In genomic region chr6:37481793-37482192, GRCh38 we compare ENCODE assay signal across 25 cellular contexts. TPM values are rescaled to one million over a fixed set of nuclear protein-coding genes. Genes with fewer than 3 reads are reported as not detected.
DNase-seq lines count a peak whose midpoint lies in the region; ATAC-seq and TF ChIP-seq lines count a peak whose summit lies in the region.
"Had no signal": no experiment of that assay in that cellular context is flagged by ENCODE, and none has a peak within 500 bp of the region (broad histone marks: within the 10 kb centered on the region; RNA-seq: fewer than 3 reads in every experiment).

No MANE protein-coding gene starts in this region.

- H3K4me1 ChIP-seq in heart right ventricle (peaks cover 0 to 45% (median 27%) of the 10 kb centered on the region in 9 donors), neuronal stem cell (ENCODE audit: control insufficient read depth in 2 of 2, insufficient read depth in 1 of 2, low read depth in 1 of 2, low read length in 2 of 2) (peaks cover 20 to 30% of the 10 kb centered on the region in 2 donors)
- H3K4me1 ChIP-seq: adrenal gland, foreskin keratinocyte, SJCRH30, upper lobe of right lung had no signal

- H2AK5ac ChIP-seq in neuronal stem cell (ENCODE audit: low read depth, low read length), result no peak overlapping the region

- H3K4me3 ChIP-seq in WERI-Rb-1 (ENCODE audit: low read depth, low read length) (no peak overlapping the region), heart right ventricle (no peak overlapping the region), neuronal stem cell (ENCODE audit: low read length in 2 of 2) (no peak overlapping the region)
- H3K4me3 ChIP-seq: adrenal gland, dorsolateral prefrontal cortex, SJCRH30, upper lobe of right lung had no signal

- peak; percentile 39 to 88 (median 75) for ATAC-seq in heart right ventricle
- ATAC-seq: foreskin keratinocyte; HCT116; natural killer cell treated with Interleukin-12 subunit alpha and Interleukin-12 subunit beta and Interleukin-15 and Interleukin-18, amount 100 ng/mL, for 72 hours; upper lobe of right lung had no signal

- intact Hi-C loops in heart right ventricle (cut with DNase I), result loop anchor here in 8 of 10 donors (2.0 to 5.0 kb wide), 6 partner anchors 86 to 211 kb away; no protein-coding TSS in a partner anchor

- WGBS in heart right ventricle, 2 donors, result 45 to 59% methylated on average over 7 of the region's 7 CpGs
- no CpG with 5 or more reads among the region's 7 CpGs for WGBS in neuronal stem cell (ENCODE audit: extremely low coverage in 2 of 2, insufficient read length in 2 of 2, insufficient replicate concordance in 1 of 2), 2 donors

- H3K18ac ChIP-seq in neuronal stem cell (ENCODE audit: low read length), result no peak overlapping the region

- H3K27me3 ChIP-seq in WERI-Rb-1 (ENCODE audit: insufficient read depth, low read depth, severe bottlenecking) (no peaks in the 10 kb centered on the region), heart right ventricle (no peaks in the 10 kb centered on the region), neuronal stem cell (ENCODE audit: control insufficient read depth in 3 of 3, insufficient read depth in 3 of 3, low read depth in 1 of 3, low read length in 3 of 3) (no peaks in the 10 kb centered on the region)
- H3K27me3 ChIP-seq: adrenal gland, dorsolateral prefrontal cortex, foreskin keratinocyte, SJCRH30, upper lobe of right lung had no signal

- H3K79me1 ChIP-seq in neuronal stem cell (ENCODE audit: low read depth, low read length), result peaks cover 2% of the 10 kb centered on the region

- no peak overlapping the region for H2BK120ac ChIP-seq in neuronal stem cell (ENCODE audit: low read depth, low read length)

- no peak for TF ChIP-seq CTCF in WERI-Rb-1 (IDR thresholded peaks at IDR 0.05; ENCODE audit: low read depth, low read length)
- no peak for TF ChIP-seq CTCF in heart right ventricle (IDR thresholded peaks at IDR 0.05)

- no peak overlapping the region for H4K8ac ChIP-seq in neuronal stem cell (ENCODE audit: low read depth, low read length)

- no peak overlapping the region for H3K9ac ChIP-seq in neuronal stem cell (ENCODE audit: low read depth, low read length, poor library complexity)

- no peak overlapping the region for H2BK5ac ChIP-seq in neuronal stem cell (ENCODE audit: low read length)

- peaks cover 65% of the 10 kb centered on the region for H3K36me3 ChIP-seq in WERI-Rb-1
- peaks cover 0 to 90% (median 29%) of the 10 kb centered on the region in 9 donors for H3K36me3 ChIP-seq in heart right ventricle
- peaks cover 33 to 73% of the 10 kb centered on the region in 2 donors for H3K36me3 ChIP-seq in neuronal stem cell (replicated peaks in 1 of 2; ENCODE audit: control insufficient read depth in 2 of 2, insufficient read depth in 2 of 2, low read length in 2 of 2)

- H3K27ac ChIP-seq in WERI-Rb-1 (peak overlapping the region; percentile 49), heart right ventricle (peak overlapping the region in 5 of 10 donors; percentile 27 to 58 (median 49)), neuronal stem cell (replicated peaks; ENCODE audit: low read length) (peak overlapping the region; percentile 30)
- H3K27ac ChIP-seq: foreskin keratinocyte, SJCRH30, upper lobe of right lung, VCaP had no signal

- no peak overlapping the region for H2BK15ac ChIP-seq in neuronal stem cell (ENCODE audit: low read length)

- DNase-seq in NCI-H2227 (lab: John Stamatoyannopoulos, UW; ENCODE audit: unreplicated experiment), result peak; percentile 88
- peak; percentile 61 for DNase-seq in WERI-Rb-1
- peak in 1 of 2 donors; percentile 58 for DNase-seq in heart right ventricle
- DNase-seq in neuronal stem cell (ENCODE audit: low spot score), result no peak
- no peak for DNase-seq in HuH-7 (ENCODE audit: low spot score)
- DNase-seq in NCI-H2029 treated with DMSO at 0.1 percent for 48 hours (lab: John Stamatoyannopoulos, UW), result no peak
- DNase-seq in putamen (ENCODE audit: low spot score), result no peak
- DNase-seq in SW480 (ENCODE audit: low spot score), result no peak
- DNase-seq: activated gamma-delta T cell; activated T-cell treated with anti-CD3 and anti-CD28 coated beads for 4 hours; central memory CD4-positive, alpha-beta T cell; dorsolateral prefrontal cortex; erythroblast; foreskin keratinocyte; kidney; NCI-H2029; NCI-H510A treated with DMSO at 0.1 percent for 48 hours; OCI-M1; SJCRH30; stimulated activated CD4-positive, alpha-beta T cell treated with anti-CD3 and anti-CD28 coated beads, Interleukin-4, amount 100 ng/mL, for 1 hour; upper lobe of right lung had no signal

- no peak overlapping the region for H4K91ac ChIP-seq in neuronal stem cell (ENCODE audit: low read depth, low read length, poor library complexity)

- H2AFZ ChIP-seq in neuronal stem cell (ENCODE audit: low read length), result no peak overlapping the region

- H2BK12ac ChIP-seq in neuronal stem cell (ENCODE audit: low read length), result no peak overlapping the region

- no peak overlapping the region for H3K14ac ChIP-seq in neuronal stem cell (ENCODE audit: low read length)

- no peak overlapping the region for H3K4ac ChIP-seq in neuronal stem cell (ENCODE audit: low read length)

- no peak overlapping the region for H3K23ac ChIP-seq in neuronal stem cell (ENCODE audit: low read depth, low read length, poor library complexity)

- no peak overlapping the region for H3K4me2 ChIP-seq in neuronal stem cell (ENCODE audit: insufficient read depth, low read length, poor library complexity, severe bottlenecking)

- H3K9me3 ChIP-seq in WERI-Rb-1 (ENCODE audit: severe bottlenecking) (no peaks in the 10 kb centered on the region), heart right ventricle (no peaks in the 10 kb centered on the region), neuronal stem cell (replicated peaks in 1 of 2; ENCODE audit: control insufficient read depth in 2 of 2, insufficient read depth in 1 of 2, low read depth in 1 of 2, low read length in 2 of 2) (no peaks in the 10 kb centered on the region)
- H3K9me3 ChIP-seq: adrenal gland, SJCRH30, upper lobe of right lung had no signal

RNA-seq across cellular contexts. Expression of gene CCDC167, which starts 17.9 kb away (rescaled TPM):
- 10 to 100 TPM; 17.5 to 34.7 (median 24.1) TPM for total RNA-seq in heart right ventricle
- polyA plus RNA-seq in heart right ventricle, result 100 to 1,000 TPM in 1 of 2 donors, 10 to 100 TPM in 1; 25.3 to 103 TPM
- 113 TPM for polyA plus RNA-seq in neuronal stem cell (2013, experiment 1 of 2)
- polyA plus RNA-seq in neuronal stem cell (2013, experiment 2 of 2), result 106 TPM

RNA-seq across cellular contexts. Expression of gene CMTR1, which starts 48.8 kb away (rescaled TPM):
- 10 to 100 TPM; 22.6 to 37.0 (median 33.5) TPM for total RNA-seq in heart right ventricle
- 10 to 100 TPM; 13.1 to 19.7 TPM for polyA plus RNA-seq in heart right ventricle
- 20.1 TPM for polyA plus RNA-seq in neuronal stem cell (2013, experiment 1 of 2)
- polyA plus RNA-seq in neuronal stem cell (2013, experiment 2 of 2), result 18.2 TPM

Comparison
In these comparisons a context has a peak if more than half of its experiments do, and no peak if none do; other contexts are left out.
1. DNase-seq: peak in NCI-H2227 (single experiment) and WERI-Rb-1 (single experiment); none in neuronal stem cell (single experiment), HuH-7 (single experiment), NCI-H2029 treated with DMSO at 0.1 percent for 48 hours (single experiment), putamen (single experiment) and SW480 (single experiment).